Comparison of ENCODE assay signal across 20 cellular contexts in genomic region chr2:191262436-191262835, GRCh38. TPM values are rescaled to one million over a fixed set of nuclear protein-coding genes. Genes with fewer than 3 reads are reported as not detected.
A peak's percentile ranks its signal among the peaks of the same experiment; 100 is the strongest.
DNase-seq lines count a peak whose midpoint lies in the region; ATAC-seq and TF ChIP-seq lines count a peak whose summit lies in the region.
"Had no signal": no experiment of that assay in that cellular context is flagged by ENCODE, and none has a peak within 500 bp of the region (broad histone marks: within the 10 kb centered on the region; RNA-seq: fewer than 3 reads in every experiment).

No MANE protein-coding gene starts in this region.

- H3K4me1 ChIP-seq in ACC112 (ENCODE audit: control insufficient read depth, insufficient read depth, low read length, unreplicated experiment) = peaks cover 52% of the 10 kb centered on the region
- no peaks in the 10 kb centered on the region for H3K4me1 ChIP-seq in mucosa of descending colon (ENCODE audit: low read depth)

- DNase-seq in RKO (ENCODE audit: low spot score) = peak; percentile 4
- peak; percentile 41 for DNase-seq in choroid plexus epithelial cell (ENCODE audit: low read depth)
- no peak for DNase-seq in mucosa of descending colon
- no peak for DNase-seq in NOMO-1 treated with DMSO at 0.1 percent for 48 hours (lab: John Stamatoyannopoulos, UW; ENCODE audit: unreplicated experiment)
- no peak for DNase-seq in substantia nigra (lab: John Stamatoyannopoulos, UW)
- no peak for DNase-seq in HUDEP-2 (lab: John Stamatoyannopoulos, UW; ENCODE audit: unreplicated experiment in 76 of 76)
- DNase-seq: activated CD8-positive, alpha-beta memory T cell treated with anti-CD3 and anti-CD28 coated beads for 24 hours; DMS 273 treated with DMSO at 0.1 percent for 48 hours; GF-D8; lower lobe of right lung; NCI-H1105 treated with DMSO at 0.1 percent for 48 hours; NCI-H510A; occipital lobe; right cardiac atrium had no signal

- no peaks in the 10 kb centered on the region for H3K36me3 ChIP-seq in ACC112 (ENCODE audit: insufficient read depth, low read length)
- H3K36me3 ChIP-seq in mucosa of descending colon (ENCODE audit: low read depth) = no peaks in the 10 kb centered on the region
- H3K36me3 ChIP-seq: lower lobe of right lung, thoracic aorta had no signal

- H2AFZ ChIP-seq in ACC112 (ENCODE audit: low read length, unreplicated experiment) = no peak overlapping the region
- H2AFZ ChIP-seq: hepatocyte had no signal

- no peaks in the 10 kb centered on the region for H3K27me3 ChIP-seq in ACC112 (ENCODE audit: insufficient read depth, low read length)
- H3K27me3 ChIP-seq: hepatocyte had no signal

- peaks cover 74% of the 10 kb centered on the region for H3K79me2 ChIP-seq in ACC112 (ENCODE audit: control insufficient read depth, insufficient read depth, low read length, unreplicated experiment)

- intact Hi-C loops in mucosa of descending colon (cut with DNase I, micrococcal nuclease) = no loop called here

- peak; percentile 15 for ATAC-seq in mucosa of descending colon
- no peak for ATAC-seq in GM21619 (IDR thresholded peaks at IDR 0.05; ENCODE audit: unreplicated experiment)
- ATAC-seq: activated CD4-positive, CD25-positive, alpha-beta regulatory T cell treated with anti-CD3 and anti-CD28 coated beads, Interleukin-2, amount 50 U/mL, for 24 hours had no signal

- TF ChIP-seq CTCF in choroid plexus epithelial cell (conservative IDR thresholded peaks at IDR 0.05; ENCODE audit: low read depth, low read length) (no peak), mucosa of descending colon (IDR thresholded peaks at IDR 0.05) (no peak)

- 0 out of 2 replicates have a peak overlapping the region, but pooled peaks have one; percentile 8 for H3K4me3 ChIP-seq in ACC112 (ENCODE audit: low read depth, low read length)
- no peak overlapping the region for H3K4me3 ChIP-seq in choroid plexus epithelial cell (ENCODE audit: low read depth, low read length)
- no peak overlapping the region for H3K4me3 ChIP-seq in mucosa of descending colon
- H3K4me3 ChIP-seq: hepatocyte, lower lobe of right lung, thoracic aorta had no signal

- no peaks in the 10 kb centered on the region for H3K9me3 ChIP-seq in mucosa of descending colon
- H3K9me3 ChIP-seq: lower lobe of right lung, thoracic aorta had no signal

- H3K27ac ChIP-seq in ACC112 (ENCODE audit: low read depth, low read length) (peak overlapping the region; percentile 62), substantia nigra (ENCODE audit: low read depth, low read length, poor library complexity, severe bottlenecking) (no peak overlapping the region)
- H3K27ac ChIP-seq: hepatocyte, lower lobe of right lung, RWPE1 had no signal

RNA-seq across cellular contexts. Expression of gene MYO1B, which starts 17.2 kb away (rescaled TPM):
- 10 to 100 TPM; 35.1 to 64.8 (median 54.6) TPM for total RNA-seq in mucosa of descending colon

Comparison
In these comparisons a context has a peak if more than half of its experiments do, and no peak if none do; other contexts are left out.
1. DNase-seq: peak in RKO (single experiment) and choroid plexus epithelial cell (single experiment); none in mucosa of descending colon (0 of 3), NOMO-1 treated with DMSO at 0.1 percent for 48 hours (single experiment), substantia nigra (0 of 49) and HUDEP-2 (0 of 76).